In the genomic region with DNA sequence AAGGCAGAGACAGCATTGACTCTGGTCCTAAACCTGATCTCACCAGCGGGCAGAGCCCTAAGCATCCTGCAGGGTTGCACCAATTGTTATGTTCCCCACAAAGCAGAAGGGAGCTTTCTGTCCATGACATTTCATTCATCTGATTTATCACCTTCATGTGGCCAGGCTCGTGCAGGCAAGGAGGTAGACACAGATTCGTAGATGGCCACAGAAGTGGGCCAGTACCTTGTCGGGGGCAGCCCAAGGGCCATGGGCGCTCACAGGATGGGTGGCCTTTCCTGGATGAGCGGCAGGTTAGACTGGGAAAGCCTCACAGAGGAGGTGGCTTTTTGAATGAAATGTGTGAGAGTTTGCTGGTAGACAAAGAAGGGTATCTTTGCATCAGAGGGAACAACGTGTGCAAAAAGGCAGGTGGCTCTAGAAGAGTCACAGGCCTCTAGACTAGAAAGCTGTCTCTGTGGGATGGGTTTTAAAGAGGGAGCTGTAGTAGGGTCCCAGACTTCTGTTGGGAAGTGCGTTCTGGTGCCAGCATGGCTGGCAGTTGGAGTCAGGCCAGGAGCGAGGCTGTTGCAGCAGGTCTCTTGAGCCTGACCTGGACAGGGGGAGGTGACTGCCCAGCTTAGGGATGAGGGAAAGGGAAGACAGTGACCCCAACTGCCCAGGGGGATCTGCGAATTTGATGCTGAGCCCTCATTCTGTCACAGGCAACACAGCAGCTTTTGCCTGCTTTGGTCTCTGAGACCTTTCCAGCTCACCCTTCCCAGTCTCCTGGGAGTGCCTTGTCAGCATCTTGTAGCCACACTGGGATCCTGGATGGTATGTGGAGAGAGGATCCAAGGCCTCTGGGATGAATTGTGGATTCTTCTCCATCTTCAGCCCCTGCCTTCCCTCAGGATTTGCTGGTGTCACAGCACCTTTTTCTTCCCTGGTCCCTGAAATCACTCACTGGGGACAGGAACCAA, we compare ENCODE assay signal across 18 cellular contexts. TPM values are rescaled to one million over a fixed set of nuclear protein-coding genes. Genes with fewer than 3 reads are reported as not detected.
DNase-seq lines count a peak whose midpoint lies in the region; ATAC-seq, FAIRE-seq and TF ChIP-seq lines count a peak whose summit lies in the region.
"Had no signal": no experiment of that assay in that cellular context is flagged by ENCODE, and none has a peak within 500 bp of the region (broad histone marks: within the 10 kb centered on the region; RNA-seq: fewer than 3 reads in every experiment).

No MANE protein-coding gene starts in this region.

- peaks cover 34% of the 10 kb centered on the region for H3K79me1 ChIP-seq in trophoblast cell (ENCODE audit: low read length)

- H4K91ac ChIP-seq in trophoblast cell (ENCODE audit: low read depth, low read length): no peak overlapping the region

- H4K20me1 ChIP-seq in BLaER1 treated with 17β-estradiol and CSF1 and Interleukin-3, amounts not matched to agents 10 nM and 100 nM: peaks cover 15 to 73% (median 68%) of the 10 kb centered on the region in 11 experiments; a peak in 21 of 22 replicates

- H2BK12ac ChIP-seq in trophoblast cell (ENCODE audit: low read length): peak overlapping the region; percentile 25

- no peaks in the 10 kb centered on the region for H3K27me3 ChIP-seq in BLaER1 treated with 17β-estradiol and CSF1 and Interleukin-3, amounts not matched to agents 10 nM and 100 nM
- H3K27me3 ChIP-seq in RWPE2 (ENCODE audit: insufficient read depth, poor library complexity, severe bottlenecking): no peaks in the 10 kb centered on the region
- H3K27me3 ChIP-seq in trophoblast cell (ENCODE audit: insufficient read depth, low read length): no peaks in the 10 kb centered on the region

- peaks cover 20 to 85% (median 78%) of the 10 kb centered on the region in 10 experiments for H3K4me1 ChIP-seq in BLaER1 treated with 17β-estradiol and CSF1 and Interleukin-3, amounts not matched to agents 10 nM and 100 nM
- H3K4me1 ChIP-seq in RWPE2 (ENCODE audit: insufficient read depth, poor library complexity, severe bottlenecking): peaks cover 46% of the 10 kb centered on the region
- H3K4me1 ChIP-seq in trophoblast cell (ENCODE audit: control insufficient read depth in 1 of 2, insufficient read depth in 2 of 2, low read length in 2 of 2): peaks cover 53 to 57% of the 10 kb centered on the region in 2 experiments

- WGBS in trophoblast cell (ENCODE audit: extremely low coverage, insufficient coverage, insufficient read length): no CpG with 5 or more reads among the region's 10 CpGs

- H2AK5ac ChIP-seq in trophoblast cell (ENCODE audit: low read length): no peak overlapping the region

- peak overlapping the region; percentile 60 for H3K27ac Mint-ChIP-seq in glutamatergic neuron (ENCODE audit: unreplicated experiment)
- H3K27ac Mint-ChIP-seq: activated B cell treated with CpG ODN at 0.5 μM for 24 hours; activated CD8-positive, alpha-beta memory T cell treated with anti-CD3 and anti-CD28 coated beads, Interleukin-2, amount 10 ng/mL, durations not matched to agents 7 days and 5 days; effector memory CD8-positive, alpha-beta T cell had no signal

- H3K4me2 ChIP-seq in BLaER1 treated with 17β-estradiol and CSF1 and Interleukin-3, amounts not matched to agents 10 nM and 100 nM: peak overlapping the region in 9 of 11 experiments; percentile 2 to 99 (median 98); a peak in 11 of 22 replicates
- H3K4me2 ChIP-seq in trophoblast cell (ENCODE audit: low read length): no peak overlapping the region

- H3K79me2 ChIP-seq in trophoblast cell (ENCODE audit: control insufficient read depth, insufficient read depth, low read length, poor library complexity): peaks cover 38% of the 10 kb centered on the region

- DNase-seq in RWPE2 (ENCODE audit: low spot score) (no peak), glutamatergic neuron (no peak), trophoblast cell (no peak), GM12891 (ENCODE audit: insufficient read length, low spot score) (no peak), SK-N-DZ (ENCODE audit: low spot score) (no peak)
- DNase-seq: activated B cell treated with CpG ODN at 0.5 μM for 24 hours; activated CD8-positive, alpha-beta memory T cell treated with anti-CD3 and anti-CD28 coated beads, Interleukin-2, amount 10 ng/mL, durations not matched to agents 7 days and 5 days; activated naive CD4-positive, alpha-beta T cell treated with Interleukin-2 at 50 U/mL for 16 hours; effector memory CD8-positive, alpha-beta T cell; naive thymus-derived CD4-positive, alpha-beta T cell; OCI-M1; stimulated activated CD4-positive, alpha-beta T cell treated with anti-CD3 and anti-CD28 coated beads, Interleukin-4, amount 100 ng/mL, for 4 hours; SW 1271 had no signal

- no peak overlapping the region for H3K27ac ChIP-seq in BLaER1 treated with 17β-estradiol and CSF1 and Interleukin-3, amounts not matched to agents 10 nM and 100 nM
- H3K27ac ChIP-seq in RWPE2 (ENCODE audit: poor library complexity, severe bottlenecking) (peak overlapping the region; percentile 90), trophoblast cell (ENCODE audit: low read depth, low read length) (no peak overlapping the region)

- H2BK120ac ChIP-seq in trophoblast cell (ENCODE audit: insufficient read depth, low read length, poor library complexity): no peak overlapping the region

- H3K9ac ChIP-seq in BLaER1 treated with 17β-estradiol and CSF1 and Interleukin-3, amounts not matched to agents 10 nM and 100 nM: no peak overlapping the region
- H3K9ac ChIP-seq in trophoblast cell (ENCODE audit: low read length): no peak overlapping the region

- H3K27me3 Mint-ChIP-seq in glutamatergic neuron (ENCODE audit: unreplicated experiment): peaks cover 24% of the 10 kb centered on the region

- H3K14ac ChIP-seq in trophoblast cell (ENCODE audit: low read length): peak overlapping the region; percentile 27

- H4K8ac ChIP-seq in trophoblast cell (ENCODE audit: low read depth, low read length): no peak overlapping the region

- H3K23ac ChIP-seq in trophoblast cell (ENCODE audit: low read length): no peak overlapping the region

- FAIRE-seq in GM12891 (lab: Jason Lieb, UNC): no peak
- FAIRE-seq: bronchial epithelial cell had no signal

- peaks cover 21% of the 10 kb centered on the region for H3K9me3 Mint-ChIP-seq in glutamatergic neuron (ENCODE audit: unreplicated experiment)
- H3K9me3 Mint-ChIP-seq: activated B cell treated with CpG ODN at 0.5 μM for 24 hours; effector memory CD8-positive, alpha-beta T cell had no signal

- H3K4me3 ChIP-seq in BLaER1 treated with 17β-estradiol and CSF1 and Interleukin-3, amounts not matched to agents 10 nM and 100 nM: no peak overlapping the region
- H3K4me3 ChIP-seq in RWPE2 (ENCODE audit: severe bottlenecking) (no peak overlapping the region), trophoblast cell (ENCODE audit: low read depth, low read length) (no peak overlapping the region)

- TF ChIP-seq POLR2A in GM12891 (IDR thresholded peaks at IDR 0.05; ENCODE audit: low read depth, low read length): no peak

- ATAC-seq in RWPE2 (ENCODE audit: low read depth): no peak
- ATAC-seq in HG03520 (IDR thresholded peaks at IDR 0.05; ENCODE audit: unreplicated experiment): no peak
- ATAC-seq in HG03159 (IDR thresholded peaks at IDR 0.05; ENCODE audit: unreplicated experiment): no peak
- ATAC-seq: activated CD8-positive, alpha-beta memory T cell treated with anti-CD3 and anti-CD28 coated beads, Interleukin-2, amount 10 ng/mL, durations not matched to agents 7 days and 5 days; effector memory CD8-positive, alpha-beta T cell; naive thymus-derived CD4-positive, alpha-beta T cell; sciatic nerve had no signal

- H3K36me3 Mint-ChIP-seq in glutamatergic neuron (ENCODE audit: unreplicated experiment): no peaks in the 10 kb centered on the region
- H3K36me3 Mint-ChIP-seq: activated CD8-positive, alpha-beta memory T cell treated with anti-CD3 and anti-CD28 coated beads, Interleukin-2, amount 10 ng/mL, durations not matched to agents 7 days and 5 days had no signal

- no peak overlapping the region for H2BK5ac ChIP-seq in trophoblast cell (ENCODE audit: low read depth, low read length, poor library complexity)

- TF ChIP-seq CTCF in RWPE2 (IDR thresholded peaks at IDR 0.05; ENCODE audit: poor library complexity, severe bottlenecking): no peak
- no peak for TF ChIP-seq CTCF in glutamatergic neuron (IDR thresholded peaks at IDR 0.05; ENCODE audit: partially characterized antibody, unreplicated experiment)

- peak overlapping the region; percentile 90 for H3K4me3 Mint-ChIP-seq in glutamatergic neuron (ENCODE audit: unreplicated experiment)
- H3K4me3 Mint-ChIP-seq: activated B cell treated with CpG ODN at 0.5 μM for 24 hours; activated CD8-positive, alpha-beta memory T cell treated with anti-CD3 and anti-CD28 coated beads, Interleukin-2, amount 10 ng/mL, durations not matched to agents 7 days and 5 days; effector memory CD8-positive, alpha-beta T cell had no signal

- H3K4ac ChIP-seq in trophoblast cell (ENCODE audit: low read depth, low read length): peak overlapping the region; percentile 53

- H3K36me3 ChIP-seq in BLaER1 treated with 17β-estradiol and CSF1 and Interleukin-3, amounts not matched to agents 10 nM and 100 nM: peaks cover 0 to 6% (median 0%) of the 10 kb centered on the region in 11 experiments; a peak in 5 of 22 replicates
- H3K36me3 ChIP-seq in RWPE2 (ENCODE audit: low read depth) (peaks cover 10% of the 10 kb centered on the region), trophoblast cell (ENCODE audit: control insufficient read depth in 1 of 2, insufficient read depth in 2 of 2, low read length in 2 of 2) (peaks cover 5 to 7% of the 10 kb centered on the region in 2 experiments)

- no peak overlapping the region for H2AFZ ChIP-seq in trophoblast cell (ENCODE audit: insufficient read depth, low read length, poor library complexity)

- H3K18ac ChIP-seq in trophoblast cell (ENCODE audit: low read length): peak overlapping the region; percentile 60

- H3K4me1 Mint-ChIP-seq in glutamatergic neuron (ENCODE audit: low read depth, unreplicated experiment): peaks cover 51% of the 10 kb centered on the region

- H4K12ac ChIP-seq in trophoblast cell (ENCODE audit: low read depth, low read length): no peak overlapping the region

- peaks cover 0 to 7% (median 3%) of the 10 kb centered on the region in 11 experiments; a peak in 11 of 22 replicates for H3K9me3 ChIP-seq in BLaER1 treated with 17β-estradiol and CSF1 and Interleukin-3, amounts not matched to agents 10 nM and 100 nM (replicated peaks in 1 of 11)
- H3K9me3 ChIP-seq in RWPE2 (ENCODE audit: severe bottlenecking) (no peaks in the 10 kb centered on the region), trophoblast cell (ENCODE audit: insufficient read depth, low read depth, low read length) (peaks cover under 1% of the 10 kb centered on the region)

TF ChIP-seq in GM12891, 5 proteins besides CTCF, POLR2A, EP300 and RAD21 (continues in another document):
- no peak for TF ChIP-seq TAF1 (IDR thresholded peaks at IDR 0.05; ENCODE audit: low read depth, low read length)
- TF ChIP-seq SPI1 (IDR thresholded peaks at IDR 0.05; ENCODE audit: low read depth, low read length): no peak
- no peak for TF ChIP-seq POU2F2 (IDR thresholded peaks at IDR 0.05; ENCODE audit: low read depth, low read length)
- TF ChIP-seq PAX5 (IDR thresholded peaks at IDR 0.05; ENCODE audit: insufficient read depth, low read length, severe bottlenecking): no peak

RNA-seq across cellular contexts. Expression of gene TSKU, which starts 3.2 kb away (rescaled TPM):
- 29.2 TPM for total RNA-seq in glutamatergic neuron (ENCODE audit: unreplicated experiment)
- polyA plus RNA-seq in trophoblast cell (2013): 34.0 and 35.3 TPM in 2 replicates
- polyA plus RNA-seq in GM12891 (2012; ENCODE audit: low read depth, missing spikeins): 0.62 TPM
- polyA plus RNA-seq in SK-N-DZ (2014; cell fraction: cytosol; rRNA removed): 19.0 and 20.0 TPM in 2 replicates
- 8.4 and 10.4 TPM in 2 replicates for polyA plus RNA-seq in SK-N-DZ (2014; cell fraction: nucleus; rRNA removed)
- total RNA-seq: activated B cell treated with CpG ODN at 0.5 μM for 24 hours had no signal
- polyA plus RNA-seq: naive thymus-derived CD4-positive, alpha-beta T cell had no signal
